In genomic region chr5:77321793-77322394, GRCh38 we compare ENCODE assay signal across 22 cellular contexts.
DNase-seq lines count a peak whose midpoint lies in the region; ATAC-seq and TF ChIP-seq lines count a peak whose summit lies in the region.
"Had no signal": no experiment of that assay in that cellular context is flagged by ENCODE, and none has a peak within 500 bp of the region (broad histone marks: within the 10 kb centered on the region; RNA-seq: fewer than 3 reads in every experiment).

No MANE protein-coding gene starts in this region.

- H3K9ac ChIP-seq in HUES48 (ENCODE audit: low read depth, low read length): no peak overlapping the region
- no peak overlapping the region for H3K9ac ChIP-seq in endodermal cell (ENCODE audit: extremely low read depth, low read length, poor library complexity, severe bottlenecking)

- H3K4me3 ChIP-seq in HUES48 (ENCODE audit: low read depth, low read length): peak overlapping the region; percentile 25; the same call in 1 of the 2 replicates
- H3K4me3 ChIP-seq in endodermal cell (ENCODE audit: low read length): no peak overlapping the region
- H3K4me3 ChIP-seq: SK-N-MC had no signal

- H3K27ac ChIP-seq in HUES48 (ENCODE audit: low read depth, low read length) (peak overlapping the region; percentile 72), endodermal cell (ENCODE audit: low read depth, low read length) (no peak overlapping the region)
- H3K27ac ChIP-seq: RWPE1, SK-N-MC had no signal

- peaks cover 16% of the 10 kb centered on the region for H3K4me1 ChIP-seq in HUES48 (ENCODE audit: control insufficient read depth, insufficient read depth, low read length)
- peaks cover 8% of the 10 kb centered on the region for H3K4me1 ChIP-seq in endodermal cell (ENCODE audit: control insufficient read depth, insufficient read depth, low read length)

- H3K4me3 Mint-ChIP-seq in endodermal cell: no peak overlapping the region
- no peak overlapping the region for H3K4me3 Mint-ChIP-seq in glutamatergic neuron (ENCODE audit: unreplicated experiment)
- H3K4me3 Mint-ChIP-seq in chondrocyte (ENCODE audit: unreplicated experiment): no peak overlapping the region
- H3K4me3 Mint-ChIP-seq: CD4-positive, alpha-beta T cell had no signal

- 33 to 70% methylated on average over 1 to 4 of the region's 4 CpGs for WGBS in endodermal cell (ENCODE audit: insufficient coverage in 1 of 2, insufficient read length in 1 of 2), 2 experiments

- H3K27me3 Mint-ChIP-seq in endodermal cell (ENCODE audit: insufficient read depth): peaks cover 23% of the 10 kb centered on the region
- peaks cover 2% of the 10 kb centered on the region for H3K27me3 Mint-ChIP-seq in glutamatergic neuron (ENCODE audit: unreplicated experiment)
- H3K27me3 Mint-ChIP-seq in chondrocyte (ENCODE audit: low read depth): no peaks in the 10 kb centered on the region
- H3K27me3 Mint-ChIP-seq: CD4-positive, alpha-beta T cell had no signal

- H3K9me3 ChIP-seq in HUES48 (ENCODE audit: control insufficient read depth, insufficient read depth, low read length) (no peaks in the 10 kb centered on the region), endodermal cell (ENCODE audit: control insufficient read depth, low read length) (no peaks in the 10 kb centered on the region)

- peak overlapping the region; percentile 81 for H3K27ac Mint-ChIP-seq in endodermal cell
- no peak overlapping the region for H3K27ac Mint-ChIP-seq in glutamatergic neuron (ENCODE audit: unreplicated experiment)
- H3K27ac Mint-ChIP-seq in chondrocyte (ENCODE audit: unreplicated experiment): no peak overlapping the region
- H3K27ac Mint-ChIP-seq: CD4-positive, alpha-beta T cell had no signal

- H3K4me1 Mint-ChIP-seq in endodermal cell: peaks cover 19% of the 10 kb centered on the region
- H3K4me1 Mint-ChIP-seq in glutamatergic neuron (ENCODE audit: low read depth, unreplicated experiment): no peaks in the 10 kb centered on the region
- peaks cover 17% of the 10 kb centered on the region for H3K4me1 Mint-ChIP-seq in chondrocyte (ENCODE audit: low read depth)

- H3K36me3 ChIP-seq in HUES48 (ENCODE audit: control insufficient read depth, insufficient read depth, low read length): no peaks in the 10 kb centered on the region
- H3K36me3 ChIP-seq in endodermal cell (ENCODE audit: control insufficient read depth, insufficient read depth, low read length): no peaks in the 10 kb centered on the region

- no peaks in the 10 kb centered on the region for H3K27me3 ChIP-seq in HUES48 (ENCODE audit: control insufficient read depth, insufficient read depth, low read length)
- H3K27me3 ChIP-seq in endodermal cell (ENCODE audit: control insufficient read depth, insufficient read depth, low read length, poor library complexity, severe bottlenecking): peaks cover 5% of the 10 kb centered on the region

- ATAC-seq in HG03342 (IDR thresholded peaks at IDR 0.05; ENCODE audit: unreplicated experiment): no peak
- ATAC-seq: HCT116 had no signal

- TF ChIP-seq CTCF in endodermal cell (conservative IDR thresholded peaks at IDR 0.05): no peak
- TF ChIP-seq CTCF in glutamatergic neuron (IDR thresholded peaks at IDR 0.05; ENCODE audit: partially characterized antibody, unreplicated experiment): no peak
- no peak for TF ChIP-seq CTCF in chondrocyte (IDR thresholded peaks at IDR 0.05)

- DNase-seq in endodermal cell (peak; percentile 78), iPS-NIHi7 (ENCODE audit: extremely low spot score) (peak; percentile 65), anterior cingulate cortex (lab: John Stamatoyannopoulos, UW) (no peak), glutamatergic neuron (no peak), chondrocyte (ENCODE audit: low spot score) (no peak)
- DNase-seq: CD4-positive, alpha-beta T cell; DMS79; KBM-7; MM.1S; NCI-H1048; NCI-H1417 treated with DMSO at 0.1 percent for 48 hours; NCI-H187; NCI-H2107; NCI-H2227 treated with DMSO at 0.1 percent for 48 hours; NCI-H510A; NCI-H748 treated with DMSO at 0.1 percent for 48 hours; SHP77 treated with DMSO at 0.1 percent for 48 hours had no signal

- H3K9me3 Mint-ChIP-seq in endodermal cell (no peaks in the 10 kb centered on the region), glutamatergic neuron (ENCODE audit: unreplicated experiment) (no peaks in the 10 kb centered on the region), chondrocyte (ENCODE audit: low read depth) (no peaks in the 10 kb centered on the region)
- H3K9me3 Mint-ChIP-seq: CD4-positive, alpha-beta T cell had no signal

- H3K36me3 Mint-ChIP-seq in endodermal cell (ENCODE audit: low read depth): no peaks in the 10 kb centered on the region
- no peaks in the 10 kb centered on the region for H3K36me3 Mint-ChIP-seq in glutamatergic neuron (ENCODE audit: unreplicated experiment)
- H3K36me3 Mint-ChIP-seq in chondrocyte (ENCODE audit: low read depth): no peaks in the 10 kb centered on the region

Comparison
In these comparisons a context has a peak if more than half of its experiments do, and no peak if none do; other contexts are left out.
1. DNase-seq: peak in endodermal cell (single experiment) and iPS-NIHi7 (single experiment); none in anterior cingulate cortex (0 of 58), glutamatergic neuron (single experiment) and chondrocyte (single experiment).